In genomic region chr1:111183681-111184080, GRCh38 we compare ENCODE assay signal across 20 cellular contexts. TPM values are rescaled to one million over a fixed set of nuclear protein-coding genes. Genes with fewer than 3 reads are reported as not detected.
DNase-seq lines count a peak whose midpoint lies in the region; ATAC-seq lines count a peak whose summit lies in the region.
"Had no signal": no experiment of that assay in that cellular context is flagged by ENCODE, and none has a peak within 500 bp of the region (broad histone marks: within the 10 kb centered on the region; RNA-seq: fewer than 3 reads in every experiment).

No MANE protein-coding gene starts in this region.

- intact Hi-C loops in left colon (cut with DNase I, micrococcal nuclease): no loop called here

- peaks cover 86% of the 10 kb centered on the region for H3K36me3 Mint-ChIP-seq in stimulated activated naive CD8-positive, alpha-beta T cell treated with anti-CD3 and anti-CD28 coated beads, Interleukin-15, Interleukin-2, amounts not matched to agents 100 ng/mL and 50 ng/mL, for 24 hours (ENCODE audit: low read depth)
- peaks cover 33% of the 10 kb centered on the region for H3K36me3 Mint-ChIP-seq in activated naive CD8-positive, alpha-beta T cell

- H3K27ac Mint-ChIP-seq in stimulated activated naive CD8-positive, alpha-beta T cell treated with anti-CD3 and anti-CD28 coated beads, Interleukin-15, Interleukin-2, amounts not matched to agents 100 ng/mL and 50 ng/mL, for 24 hours: peak overlapping the region; percentile 59
- peak overlapping the region; percentile 90 for H3K27ac Mint-ChIP-seq in activated naive CD8-positive, alpha-beta T cell

- no peak for ATAC-seq in stimulated activated naive CD8-positive, alpha-beta T cell treated with anti-CD3 and anti-CD28 coated beads, Interleukin-15, Interleukin-2, amounts not matched to agents 100 U/mL and 50 U/mL, for 24 hours
- peak; percentile 52 for ATAC-seq in left colon
- ATAC-seq: heart right ventricle, Right ventricle myocardium inferior had no signal

- no peak overlapping the region for H3K4me3 Mint-ChIP-seq in stimulated activated naive CD8-positive, alpha-beta T cell treated with anti-CD3 and anti-CD28 coated beads, Interleukin-15, Interleukin-2, amounts not matched to agents 100 ng/mL and 50 ng/mL, for 24 hours
- H3K4me3 Mint-ChIP-seq in activated naive CD8-positive, alpha-beta T cell: no peak overlapping the region
- H3K4me3 Mint-ChIP-seq: neural crest cell had no signal

- H3K27me3 Mint-ChIP-seq in stimulated activated naive CD8-positive, alpha-beta T cell treated with anti-CD3 and anti-CD28 coated beads, Interleukin-15, Interleukin-2, amounts not matched to agents 100 ng/mL and 50 ng/mL, for 24 hours: no peaks in the 10 kb centered on the region
- H3K27me3 Mint-ChIP-seq in activated naive CD8-positive, alpha-beta T cell: no peaks in the 10 kb centered on the region

- H3K9me3 Mint-ChIP-seq in stimulated activated naive CD8-positive, alpha-beta T cell treated with anti-CD3 and anti-CD28 coated beads, Interleukin-15, Interleukin-2, amounts not matched to agents 100 ng/mL and 50 ng/mL, for 24 hours: no peaks in the 10 kb centered on the region
- no peaks in the 10 kb centered on the region for H3K9me3 Mint-ChIP-seq in activated naive CD8-positive, alpha-beta T cell (ENCODE audit: low read depth)
- H3K9me3 Mint-ChIP-seq: neural crest cell had no signal

- peaks cover 56% of the 10 kb centered on the region for H3K4me1 Mint-ChIP-seq in stimulated activated naive CD8-positive, alpha-beta T cell treated with anti-CD3 and anti-CD28 coated beads, Interleukin-15, Interleukin-2, amounts not matched to agents 100 ng/mL and 50 ng/mL, for 24 hours (ENCODE audit: low read depth)
- peaks cover 85% of the 10 kb centered on the region for H3K4me1 Mint-ChIP-seq in activated naive CD8-positive, alpha-beta T cell (ENCODE audit: low read depth)
- H3K4me1 Mint-ChIP-seq: neural crest cell had no signal

- DNase-seq in stimulated activated naive CD8-positive, alpha-beta T cell treated with anti-CD3 and anti-CD28 coated beads, Interleukin-15, Interleukin-2, amounts not matched to agents 100 U/mL and 50 U/mL, for 24 hours: no peak
- no peak for DNase-seq in left colon
- DNase-seq in activated CD8-positive, alpha-beta memory T cell treated with anti-CD3 and anti-CD28 coated beads for 24 hours: no peak
- DNase-seq in NCI-H526 (lab: John Stamatoyannopoulos, UW): no peak
- no peak for DNase-seq in kidney glomerular epithelial cell (lab: John Stamatoyannopoulos, UW)
- DNase-seq in COR-L47 (lab: John Stamatoyannopoulos, UW): no peak
- DNase-seq: ACHN; activated CD4-positive, alpha-beta T cell treated with anti-CD3 and anti-CD28 coated beads for 1 hour; dorsolateral prefrontal cortex; heart right ventricle; islet precursor cell; mesenchymal stem cell; MG63; NCI-H187; stimulated activated naive CD4-positive, alpha-beta T cell had no signal

RNA-seq across cellular contexts. Expression of gene DENND2D, which starts 16.8 kb away (rescaled TPM):
- total RNA-seq in left colon: 10 to 100 TPM; 54.1 to 63.5 TPM
- total RNA-seq: neural crest cell had no signal

RNA-seq across cellular contexts. Expression of gene CEPT1, which starts 43.7 kb away (rescaled TPM):
- 10 to 100 TPM; 30.8 to 37.0 TPM for total RNA-seq in left colon

RNA-seq across cellular contexts. Expression of gene DRAM2, which starts 43.8 kb away (rescaled TPM):
- 10 to 100 TPM; 59.8 to 62.1 TPM for total RNA-seq in left colon

RNA-seq across cellular contexts. Expression of gene CHI3L2, which starts 43.8 kb away (rescaled TPM):
- 1 to 10 TPM in 1 of 2 donors, under 1 TPM in 1; 0.40 to 1.2 TPM for total RNA-seq in left colon
- total RNA-seq: bronchial epithelial cell, neural crest cell had no signal
